8 cellular contexts compared by ENCODE assay signal in the genomic region with DNA sequence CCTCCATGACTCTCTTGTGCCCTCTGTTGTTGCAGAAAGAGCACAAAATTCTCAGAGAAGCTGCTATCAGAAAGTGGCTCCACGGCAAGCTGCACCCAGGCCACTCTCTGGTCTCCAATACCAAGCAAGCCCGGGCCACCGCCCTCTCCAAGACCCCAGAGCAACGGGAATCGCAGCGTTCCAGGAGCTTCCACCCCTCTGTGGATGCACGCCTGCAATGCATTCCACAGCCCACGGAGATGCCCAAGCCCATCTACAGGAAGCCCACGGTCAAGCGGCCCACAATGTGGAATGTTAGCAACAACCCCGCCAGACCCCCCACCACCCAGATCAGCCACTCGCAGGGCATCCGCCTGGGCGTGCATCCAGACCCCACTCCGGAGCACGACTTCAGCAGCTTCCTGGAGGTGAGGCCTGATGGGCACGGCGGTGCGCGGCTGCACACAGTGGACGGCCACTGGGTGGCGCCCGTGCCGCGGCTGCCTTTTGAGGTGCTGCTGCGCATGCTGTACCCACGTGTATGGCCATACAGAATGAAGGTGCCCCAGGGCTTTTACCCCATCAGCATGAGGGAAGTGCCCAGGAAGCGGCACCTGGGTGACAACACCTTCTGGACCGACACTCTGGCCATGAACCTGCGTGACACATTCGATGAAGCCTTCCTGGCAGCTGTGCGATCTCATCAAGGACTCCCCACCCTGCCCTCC. TPM values are rescaled to one million over a fixed set of nuclear protein-coding genes. Genes with fewer than 3 reads are reported as not detected.
DNase-seq lines count a peak whose midpoint lies in the region; ATAC-seq and TF ChIP-seq lines count a peak whose summit lies in the region.
"Had no signal": no experiment of that assay in that cellular context is flagged by ENCODE, and none has a peak within 500 bp of the region (broad histone marks: within the 10 kb centered on the region; RNA-seq: fewer than 3 reads in every experiment).

No MANE protein-coding gene starts in this region.

- no peaks in the 10 kb centered on the region for H3K27me3 ChIP-seq in right atrium auricular region

- no peak overlapping the region for H3K4me3 ChIP-seq in right atrium auricular region

- peaks cover 32% of the 10 kb centered on the region for H3K36me3 ChIP-seq in right atrium auricular region

- in situ Hi-C loops in SK-MEL-5 (cut with HindIII; ENCODE audit: low pct_unique_long_range_greater_than_20kb, low sequenced_read_pairs) = no loop called here

- DNase-seq in SK-MEL-5 (ENCODE audit: low read depth, low spot score) (peak; percentile 81), right atrium auricular region (ENCODE audit: low spot score) (no peak), SW 1271 (lab: John Stamatoyannopoulos, UW) (no peak)
- DNase-seq in activated naive CD4-positive, alpha-beta T cell treated with Interleukin-2 at 50 U/mL for 16 hours = peak; percentile 81
- peak; percentile 68 to 77 for DNase-seq in stimulated activated CD4-positive, alpha-beta T cell treated with anti-CD3 and anti-CD28 coated beads, Interleukin-15, amount 100 ng/mL, for 1 hour (ENCODE audit: low read depth in 1 of 2, low spot score in 1 of 2)

- peaks cover 0 to 16% of the 10 kb centered on the region in 2 donors for H3K4me1 ChIP-seq in right atrium auricular region

- TF ChIP-seq CTCF in right atrium auricular region (IDR thresholded peaks at IDR 0.05) = peak; percentile 54 to 78

- ATAC-seq in GM18858 (IDR thresholded peaks at IDR 0.05; ENCODE audit: unreplicated experiment) (peak; percentile 92), HG02885 (IDR thresholded peaks at IDR 0.05; ENCODE audit: poor library complexity, unreplicated experiment) (peak; percentile 94)

- H3K9me3 ChIP-seq in right atrium auricular region = no peaks in the 10 kb centered on the region

- no peak overlapping the region for H3K27ac ChIP-seq in right atrium auricular region

RNA-seq across cellular contexts. Expression of gene ANKRD53, which starts 6.3 kb away (rescaled TPM):
- not detected in 2 replicates for total RNA-seq in SK-MEL-5 (2014; rRNA removed; shearing (Covaris generic))
- polyA plus RNA-seq in SK-MEL-5 (2015; cell fraction: cytosol; rRNA removed) = not detected in 2 replicates
- not detected in 2 replicates for polyA plus RNA-seq in SK-MEL-5 (2015; cell fraction: nucleus; rRNA removed)
- 1 to 10 TPM in 1 of 2 donors, under 1 TPM in 1; 0.78 to 1.7 TPM for total RNA-seq in right atrium auricular region

RNA-seq across cellular contexts. Expression of gene TEX261, which starts 9.9 kb away (rescaled TPM):
- total RNA-seq in SK-MEL-5 (2014; rRNA removed; shearing (Covaris generic)) = 55.3 and 59.5 TPM in 2 replicates
- 114 and 117 TPM in 2 replicates for polyA plus RNA-seq in SK-MEL-5 (2015; cell fraction: cytosol; rRNA removed)
- polyA plus RNA-seq in SK-MEL-5 (2015; cell fraction: nucleus; rRNA removed) = 64.8 and 135 TPM in 2 replicates
- total RNA-seq in right atrium auricular region = 10 to 100 TPM; 26.7 to 38.0 TPM

RNA-seq across cellular contexts. Expression of gene ATP6V1B1, which starts 49.0 kb away (rescaled TPM):
- total RNA-seq in SK-MEL-5 (2014; rRNA removed; shearing (Covaris generic)) = 2.5 TPM in 1 of 2 replicates, not detected in the other
- polyA plus RNA-seq in SK-MEL-5 (2015; cell fraction: cytosol; rRNA removed) = 0.33 and 2.2 TPM in 2 replicates
- 41.2 and 49.3 TPM in 2 replicates for polyA plus RNA-seq in SK-MEL-5 (2015; cell fraction: nucleus; rRNA removed)
- total RNA-seq in right atrium auricular region = not detected
- total RNA-seq: frontal cortex had no signal

Comparison
In these comparisons a context has a peak if more than half of its experiments do, and no peak if none do; other contexts are left out.
1. DNase-seq: peak in SK-MEL-5 (single experiment), activated naive CD4-positive, alpha-beta T cell treated with Interleukin-2 at 50 U/mL for 16 hours (single experiment) and stimulated activated CD4-positive, alpha-beta T cell treated with anti-CD3 and anti-CD28 coated beads, Interleukin-15, amount 100 ng/mL, for 1 hour (2 of 2); none in right atrium auricular region (single experiment) and SW 1271 (0 of 2).